1 cellular context compared by ENCODE assay signal in the genomic region with DNA sequence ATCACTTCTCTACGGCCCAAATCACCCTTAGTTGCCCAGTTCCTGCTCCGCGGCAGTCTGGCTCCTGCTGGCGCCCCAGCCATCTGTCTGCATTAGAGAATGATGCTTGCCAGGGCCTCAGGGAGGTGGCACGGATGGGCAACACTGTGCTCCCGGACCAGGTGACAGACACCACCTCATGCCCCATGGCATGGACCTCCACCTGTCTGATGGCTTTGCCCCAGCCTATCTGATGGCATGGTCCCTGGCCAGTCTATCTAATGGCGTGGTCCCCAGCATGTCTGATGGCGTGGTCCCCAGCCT.
TF ChIP-seq lines count a peak whose summit lies in the region.

No MANE protein-coding gene starts in this region.

TF ChIP-seq in K562, 482 proteins besides CTCF, POLR2A, EP300 and RAD21:
- TF ChIP-seq NFATC3 (IDR thresholded peaks at IDR 0.05): no peak
- TF ChIP-seq, protein P1, sequence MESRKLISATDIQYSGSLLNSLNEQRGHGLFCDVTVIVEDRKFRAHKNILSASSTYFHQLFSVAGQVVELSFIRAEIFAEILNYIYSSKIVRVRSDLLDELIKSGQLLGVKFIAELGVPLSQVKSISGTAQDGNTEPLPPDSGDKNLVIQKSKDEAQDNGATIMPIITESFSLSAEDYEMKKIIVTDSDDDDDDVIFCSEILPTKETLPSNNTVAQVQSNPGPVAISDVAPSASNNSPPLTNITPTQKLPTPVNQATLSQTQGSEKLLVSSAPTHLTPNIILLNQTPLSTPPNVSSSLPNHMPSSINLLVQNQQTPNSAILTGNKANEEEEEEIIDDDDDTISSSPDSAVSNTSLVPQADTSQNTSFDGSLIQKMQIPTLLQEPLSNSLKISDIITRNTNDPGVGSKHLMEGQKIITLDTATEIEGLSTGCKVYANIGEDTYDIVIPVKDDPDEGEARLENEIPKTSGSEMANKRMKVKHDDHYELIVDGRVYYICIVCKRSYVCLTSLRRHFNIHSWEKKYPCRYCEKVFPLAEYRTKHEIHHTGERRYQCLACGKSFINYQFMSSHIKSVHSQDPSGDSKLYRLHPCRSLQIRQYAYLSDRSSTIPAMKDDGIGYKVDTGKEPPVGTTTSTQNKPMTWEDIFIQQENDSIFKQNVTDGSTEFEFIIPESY (CRISPR knock-in tag; IDR thresholded peaks at IDR 0.05): peak; percentile 79
